ENCODE assay signal across 19 cellular contexts in the genomic region with DNA sequence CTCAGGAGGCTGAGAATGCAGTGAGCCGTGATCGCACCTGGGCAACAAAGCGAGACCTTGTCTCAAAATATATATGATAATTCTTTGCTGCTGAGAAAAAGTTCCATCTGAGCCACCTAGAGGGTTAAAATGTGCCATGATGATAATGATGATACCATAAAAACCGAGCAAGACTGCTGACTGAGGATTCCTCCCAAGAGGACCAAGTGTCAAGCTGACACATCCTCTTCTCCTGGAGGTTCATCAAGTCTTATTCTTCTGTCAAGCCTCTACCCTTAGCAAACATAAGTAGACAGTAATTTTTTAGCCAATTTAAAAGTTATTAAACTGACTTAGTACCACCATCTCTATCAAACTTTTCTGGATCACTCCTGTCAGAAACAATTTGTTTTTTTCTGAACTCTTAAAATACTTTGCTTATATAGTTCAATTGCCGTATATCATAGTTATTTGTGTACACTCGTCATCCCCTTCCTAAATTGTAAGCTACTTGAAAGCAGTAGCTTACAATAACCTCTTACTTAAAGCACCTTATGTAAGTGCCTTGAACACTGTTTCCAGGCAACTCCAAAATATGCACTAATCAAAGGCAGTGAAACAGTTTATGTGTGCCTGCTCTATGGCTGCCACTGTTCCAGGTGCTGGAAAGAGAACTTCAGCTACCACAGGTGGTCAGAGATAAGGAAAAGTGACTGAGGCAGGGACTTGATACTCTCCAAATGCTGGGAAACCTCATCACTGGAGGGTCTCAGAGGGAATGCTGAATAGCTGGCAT.
"Had no signal": no experiment of that assay in that cellular context is flagged by ENCODE, and none has a peak within 500 bp of the region (broad histone marks: within the 10 kb centered on the region; RNA-seq: fewer than 3 reads in every experiment).

No MANE protein-coding gene starts in this region.

- H3K4me3 Mint-ChIP-seq: activated CD4-positive, alpha-beta T cell treated with anti-CD3 and anti-CD28 coated beads for 36 hours; effector memory CD8-positive, alpha-beta T cell; immature natural killer cell; nephron; stimulated activated effector memory CD8-positive, alpha-beta T cell treated with anti-CD3 and anti-CD28 coated beads, Interleukin-12 subunit alpha, Interleukin-12 subunit beta, amount 100 ng/mL, for 72 hours; T-helper 2 cell treated with Interferon-gamma antibody and Interleukin-4, amounts not matched to agents 5 μg/mL and 100 μg/mL, for 36 hours; type B pancreatic cell; WTC11 had no signal

- H3K27me3 Mint-ChIP-seq: activated CD4-positive, alpha-beta T cell treated with anti-CD3 and anti-CD28 coated beads for 36 hours; effector memory CD8-positive, alpha-beta T cell; type B pancreatic cell had no signal

- H3K4me1 ChIP-seq: esophagus squamous epithelium, sigmoid colon, stomach had no signal

- H3K27ac ChIP-seq: esophagus squamous epithelium, psoas muscle, sigmoid colon, stomach had no signal

- H3K27ac Mint-ChIP-seq: activated CD4-positive, alpha-beta T cell treated with anti-CD3 and anti-CD28 coated beads for 36 hours; nephron; stimulated activated effector memory CD8-positive, alpha-beta T cell treated with anti-CD3 and anti-CD28 coated beads, Interleukin-12 subunit alpha, Interleukin-12 subunit beta, amount 100 ng/mL, for 72 hours; T-helper 2 cell treated with Interferon-gamma antibody and Interleukin-4, amounts not matched to agents 5 μg/mL and 100 μg/mL, for 36 hours; type B pancreatic cell; WTC11 had no signal

- H3K36me3 ChIP-seq: sigmoid colon, stomach had no signal

- H3K4me3 ChIP-seq: esophagus squamous epithelium, psoas muscle, sigmoid colon, stomach had no signal

- H3K36me3 Mint-ChIP-seq: stimulated activated effector memory CD8-positive, alpha-beta T cell treated with anti-CD3 and anti-CD28 coated beads, Interleukin-12 subunit alpha, Interleukin-12 subunit beta, amount 100 ng/mL, for 72 hours had no signal

- H3K4me1 Mint-ChIP-seq: immature natural killer cell, nephron, WTC11 had no signal

- ATAC-seq: activated CD4-positive, alpha-beta T cell treated with anti-CD3 and anti-CD28 coated beads for 36 hours; activated naive CD4-positive, alpha-beta T cell treated with anti-CD3 and anti-CD28 coated beads, Interleukin-2, amount 50 U/mL, for 72 hours; effector memory CD8-positive, alpha-beta T cell; psoas muscle; stimulated activated effector memory CD8-positive, alpha-beta T cell treated with anti-CD3 and anti-CD28 coated beads, Interleukin-12 subunit alpha, Interleukin-12 subunit beta, amount 100 ng/mL, for 72 hours; WTC11 had no signal

- DNase-seq: activated CD4-positive, alpha-beta T cell treated with anti-CD3 and anti-CD28 coated beads for 36 hours; activated CD4-positive, alpha-beta T cell treated with anti-CD3 and anti-CD28 coated beads, Interleukin-2, amount 50 U/mL, for 48 hours; activated gamma-delta T cell treated with Interleukin-2 at 50 U/mL for 16 hours; amniotic stem cell; effector memory CD8-positive, alpha-beta T cell; esophagus squamous epithelium; immature natural killer cell; midbrain; occipital lobe; psoas muscle; sigmoid colon; stimulated activated CD4-positive, alpha-beta T cell treated with anti-CD3 and anti-CD28 coated beads, Interleukin-4, amount 100 ng/mL, for 24 hours; stomach had no signal

- H3K9me3 ChIP-seq: psoas muscle had no signal
